ENCODE assay signal across 8 cellular contexts in genomic region chr19:48490980-48491792, GRCh38. TPM values are rescaled to one million over a fixed set of nuclear protein-coding genes. Genes with fewer than 3 reads are reported as not detected.
DNase-seq lines count a peak whose midpoint lies in the region; ATAC-seq lines count a peak whose summit lies in the region.

No MANE protein-coding gene starts in this region.

- H3K4me1 Mint-ChIP-seq in activated CD4-positive, alpha-beta T cell treated with anti-CD3 and anti-CD28 coated beads for 36 hours: peaks cover 27% of the 10 kb centered on the region

- CTCF ChIA-PET in activated CD4-positive, alpha-beta T cell treated with anti-CD3 and anti-CD28 coated beads for 36 hours (lab: Charles Lee): interaction anchor here (0.6 to 2.6 kb wide), 6 partner anchors 10 to 176 kb away, joined by 3 to 40 read pairs (median 10); partner anchors contain the start of gene KDELR1

- no peaks in the 10 kb centered on the region for H3K36me3 Mint-ChIP-seq in activated CD4-positive, alpha-beta T cell treated with anti-CD3 and anti-CD28 coated beads for 36 hours (ENCODE audit: low read depth)

- H4K20me1 ChIP-seq in Karpas-422 (ENCODE audit: insufficient read depth, low read depth, low read length): no peaks in the 10 kb centered on the region

- no peak overlapping the region for H3K4me2 ChIP-seq in Karpas-422 (ENCODE audit: low read depth, low read length, poor library complexity, severe bottlenecking)

- H3K4me3 Mint-ChIP-seq in activated CD4-positive, alpha-beta T cell treated with anti-CD3 and anti-CD28 coated beads for 36 hours: peak overlapping the region; percentile 29

- POLR2A ChIA-PET in activated CD4-positive, alpha-beta T cell treated with anti-CD3 and anti-CD28 coated beads for 36 hours (lab: Charles Lee): no interaction called here

- H3K4me1 ChIP-seq in Karpas-422 (ENCODE audit: low read length) (no peaks in the 10 kb centered on the region), ectodermal cell (ENCODE audit: control insufficient read depth, insufficient read depth, low read length) (peaks cover 6% of the 10 kb centered on the region)

- H3K27me3 ChIP-seq in Karpas-422 (ENCODE audit: low read length): no peaks in the 10 kb centered on the region
- H3K27me3 ChIP-seq in ectodermal cell (ENCODE audit: control insufficient read depth, insufficient read depth, low read length, poor library complexity, severe bottlenecking): peaks cover 43% of the 10 kb centered on the region

- WGBS in ectodermal cell, 2 experiments: 3% methylated on average over 44 to 49 of the region's 50 CpGs

- H2AFZ ChIP-seq in Karpas-422 (ENCODE audit: low read length): no peak overlapping the region

- H3K9ac ChIP-seq in Karpas-422 (ENCODE audit: low read length): no peak overlapping the region

- H3K9me2 ChIP-seq in Karpas-422 (replicated peaks; ENCODE audit: insufficient read depth, low read length): no peaks in the 10 kb centered on the region

- H3K27ac ChIP-seq in Karpas-422 (ENCODE audit: low read length) (no peak overlapping the region), ectodermal cell (ENCODE audit: insufficient read depth, low read depth, low read length, poor library complexity, severe bottlenecking) (peak overlapping the region; percentile 50)

- no peaks in the 10 kb centered on the region for H3K79me2 ChIP-seq in Karpas-422 (ENCODE audit: low read length)

- DNase-seq in COLO829 (ENCODE audit: low spot score) (peak; percentile 64), Karpas-422 (peak; percentile 62), middle frontal gyrus (ENCODE audit: extremely low spot score, low spot score) (no peak)
- peak; percentile 77 for DNase-seq in activated CD4-positive, alpha-beta T cell treated with anti-CD3 and anti-CD28 coated beads for 36 hours
- DNase-seq in stimulated activated CD4-positive, alpha-beta T cell treated with anti-CD3 and anti-CD28 coated beads, Interleukin-1b, Interleukin-23, amount 100 ng/mL, for 4 hours (ENCODE audit: low read depth in 2 of 2): peak; percentile 40 to 43

- intact Hi-C loops in activated CD4-positive, alpha-beta T cell treated with anti-CD3 and anti-CD28 coated beads for 36 hours (cut with DNase I, micrococcal nuclease): loop anchor here (1.0 to 10.0 kb wide), 6 partner anchors 93 to 1219 kb away; partner anchors contain the start of genes FTL (in 1 of the 2), GRIN2D (in 1 of the 2), INAFM1 (in 1 of the 2) and KDELR1 (in 1 of the 2)

- H3K9me3 ChIP-seq in Karpas-422 (ENCODE audit: low read length) (no peaks in the 10 kb centered on the region), ectodermal cell (ENCODE audit: control insufficient read depth, low read length) (no peaks in the 10 kb centered on the region)

- H3K27ac Mint-ChIP-seq in activated CD4-positive, alpha-beta T cell treated with anti-CD3 and anti-CD28 coated beads for 36 hours: no peak overlapping the region

- no peaks in the 10 kb centered on the region for H3K9me3 Mint-ChIP-seq in activated CD4-positive, alpha-beta T cell treated with anti-CD3 and anti-CD28 coated beads for 36 hours (ENCODE audit: low read depth)

- H3K36me3 ChIP-seq in Karpas-422 (ENCODE audit: insufficient read depth, low read length) (no peaks in the 10 kb centered on the region), ectodermal cell (ENCODE audit: control insufficient read depth, insufficient read depth, low read length) (no peaks in the 10 kb centered on the region)

- ATAC-seq in activated CD4-positive, alpha-beta T cell treated with anti-CD3 and anti-CD28 coated beads for 36 hours: no peak
- ATAC-seq in GM21737 (IDR thresholded peaks at IDR 0.05; ENCODE audit: unreplicated experiment) (no peak), GM21381 (IDR thresholded peaks at IDR 0.05; ENCODE audit: unreplicated experiment) (no peak)

- peaks cover 31% of the 10 kb centered on the region for H3K27me3 Mint-ChIP-seq in activated CD4-positive, alpha-beta T cell treated with anti-CD3 and anti-CD28 coated beads for 36 hours

- no peak overlapping the region for H3K4me3 ChIP-seq in Karpas-422 (ENCODE audit: low read length)
- H3K4me3 ChIP-seq in ectodermal cell (ENCODE audit: insufficient read depth, low read depth, low read length): peak overlapping the region; percentile 13

RNA-seq across cellular contexts. Expression of gene LMTK3, which starts 20.4 kb away (rescaled TPM):
- 0.54 TPM in 1 of 2 replicates, not detected in the other for total RNA-seq in Karpas-422 (2014; rRNA removed; shearing (Covaris generic); ENCODE audit: low replicate concordance)
- 1 to 10 TPM; 3.9 to 4.5 TPM for total RNA-seq in activated CD4-positive, alpha-beta T cell treated with anti-CD3 and anti-CD28 coated beads for 36 hours
- polyA plus RNA-seq in ectodermal cell (2013, experiment 1 of 4): 7.4 TPM
- polyA plus RNA-seq in ectodermal cell (2013, experiment 2 of 4): 11.2 TPM
- polyA plus RNA-seq in ectodermal cell (2013, experiment 3 of 4): 8.3 TPM
- 10.1 TPM for polyA plus RNA-seq in ectodermal cell (2013, experiment 4 of 4)

RNA-seq across cellular contexts. Expression of gene CYTH2, which starts 22.0 kb away (rescaled TPM):
- total RNA-seq in Karpas-422 (2014; rRNA removed; shearing (Covaris generic); ENCODE audit: low replicate concordance): 32.5 and 60.4 TPM in 2 replicates
- 10 to 100 TPM; 22.5 to 24.2 TPM for total RNA-seq in activated CD4-positive, alpha-beta T cell treated with anti-CD3 and anti-CD28 coated beads for 36 hours
- 135 TPM for polyA plus RNA-seq in ectodermal cell (2013, experiment 1 of 4)
- polyA plus RNA-seq in ectodermal cell (2013, experiment 2 of 4): 126 TPM
- 104 TPM for polyA plus RNA-seq in ectodermal cell (2013, experiment 3 of 4)
- polyA plus RNA-seq in ectodermal cell (2013, experiment 4 of 4): 116 TPM

RNA-seq across cellular contexts. Expression of gene KCNJ14, which starts 35.8 kb away (rescaled TPM):
- 0.69 and 1.1 TPM in 2 replicates for total RNA-seq in Karpas-422 (2014; rRNA removed; shearing (Covaris generic); ENCODE audit: low replicate concordance)
- total RNA-seq in activated CD4-positive, alpha-beta T cell treated with anti-CD3 and anti-CD28 coated beads for 36 hours: 1 to 10 TPM in 1 of 2 experiments, under 1 TPM in 1; 0.86 to 1.1 TPM
- 0.59 TPM for polyA plus RNA-seq in ectodermal cell (2013, experiment 1 of 4)
- 0.87 TPM for polyA plus RNA-seq in ectodermal cell (2013, experiment 2 of 4)
- 0.27 TPM for polyA plus RNA-seq in ectodermal cell (2013, experiment 3 of 4)
- 0.61 TPM for polyA plus RNA-seq in ectodermal cell (2013, experiment 4 of 4)

RNA-seq across cellular contexts. Expression of gene GRWD1, which starts 45.4 kb away (rescaled TPM):
- 15.9 and 22.2 TPM in 2 replicates for total RNA-seq in Karpas-422 (2014; rRNA removed; shearing (Covaris generic); ENCODE audit: low replicate concordance)
- total RNA-seq in activated CD4-positive, alpha-beta T cell treated with anti-CD3 and anti-CD28 coated beads for 36 hours: 10 to 100 TPM; 43.4 to 51.3 TPM
- polyA plus RNA-seq in ectodermal cell (2013, experiment 1 of 4): 36.5 TPM
- 38.5 TPM for polyA plus RNA-seq in ectodermal cell (2013, experiment 2 of 4)
- polyA plus RNA-seq in ectodermal cell (2013, experiment 3 of 4): 17.1 TPM
- 20.9 TPM for polyA plus RNA-seq in ectodermal cell (2013, experiment 4 of 4)
